In the genomic region with DNA sequence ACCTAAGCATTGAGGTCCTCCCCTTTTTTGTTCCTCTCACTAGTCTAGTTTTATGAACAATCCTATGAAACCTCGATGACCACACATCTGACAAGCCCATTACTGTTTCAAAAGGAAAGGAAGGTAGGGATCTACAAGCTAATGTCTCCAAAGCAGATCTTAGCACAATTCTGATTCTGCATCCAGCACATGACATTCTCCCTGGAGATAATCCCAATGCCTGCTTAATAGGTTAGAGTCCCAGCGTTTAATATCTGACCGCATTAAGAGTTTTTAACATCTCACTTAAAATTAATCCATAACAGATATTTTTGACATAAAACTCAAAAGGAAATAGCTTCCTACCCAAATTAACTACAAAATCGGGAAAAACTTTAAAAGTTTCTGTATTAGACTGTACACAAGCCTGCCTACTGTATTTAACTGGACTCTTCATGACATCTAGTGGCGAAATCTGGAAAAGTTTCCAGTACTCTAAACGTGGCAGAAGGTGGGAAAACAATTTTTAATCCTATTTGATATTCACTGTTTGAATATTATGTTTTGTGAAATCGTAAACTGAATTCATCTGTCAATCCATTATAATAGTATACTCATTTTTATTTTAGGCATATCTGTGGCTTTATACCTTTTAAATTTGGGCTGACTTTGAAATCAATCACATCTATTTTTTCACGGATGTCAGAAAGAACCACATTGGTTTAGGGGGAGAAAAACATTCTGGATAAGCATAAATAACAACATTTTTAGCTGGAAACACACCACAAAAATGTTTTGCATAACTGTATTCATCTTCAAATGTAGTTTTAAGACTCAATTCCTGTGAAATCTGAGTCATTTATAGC, we compare ENCODE assay signal across 8 cellular contexts.
A peak's percentile ranks its signal among the peaks of the same experiment; 100 is the strongest.
DNase-seq lines count a peak whose midpoint lies in the region; ATAC-seq, FAIRE-seq and TF ChIP-seq lines count a peak whose summit lies in the region.

No MANE protein-coding gene starts in this region.

- WGBS in lung, 2 donors, result 35 to 41% methylated on average over 8 of the region's 8 CpGs

- peak; percentile 73 for FAIRE-seq in colon (lab: Jason Lieb, UNC)

- H3K9me3 ChIP-seq in lung (ENCODE audit: control insufficient read depth in 2 of 2, insufficient read depth in 1 of 2, low read length in 1 of 2), result no peaks in the 10 kb centered on the region

- H3K4me3 ChIP-seq in lung, result no peak overlapping the region

- TF ChIP-seq CTCF in lung (IDR thresholded peaks at IDR 0.05; ENCODE audit: control extremely low read depth, extremely low read depth), result peak; percentile 36

- ATAC-seq in HG03159 (IDR thresholded peaks at IDR 0.05; ENCODE audit: unreplicated experiment), result peak; percentile 81
- ATAC-seq in lung (ENCODE audit: insufficient read depth, low FRiP score), result no peak

- peaks cover 4 to 12% of the 10 kb centered on the region in 2 donors for H3K4me1 ChIP-seq in lung (ENCODE audit: control insufficient read depth in 2 of 2, insufficient read depth in 2 of 2, low read length in 2 of 2)

- DNase-seq in NCI-H2029 treated with DMSO at 0.1 percent for 48 hours (lab: John Stamatoyannopoulos, UW), result peak; percentile 19
- DNase-seq in NCI-H2029 (lab: John Stamatoyannopoulos, UW), result no peak
- peak; percentile 79 for DNase-seq in NCI-H82 (lab: John Stamatoyannopoulos, UW)
- DNase-seq in lung (ENCODE audit: low spot score), result no peak
- DNase-seq in activated CD8-positive, alpha-beta memory T cell treated with anti-CD3 and anti-CD28 coated beads for 24 hours, result no peak
- DNase-seq in GDM1 (lab: John Stamatoyannopoulos, UW), result no peak

- H3K27ac ChIP-seq in lung (ENCODE audit: low read depth in 1 of 2, low read length in 1 of 2), result no peak overlapping the region

- H3K27me3 ChIP-seq in lung (ENCODE audit: control insufficient read depth, insufficient read depth), result no peaks in the 10 kb centered on the region

- no peaks in the 10 kb centered on the region for H3K36me3 ChIP-seq in lung (ENCODE audit: control insufficient read depth in 2 of 2, insufficient read depth in 2 of 2, low read length in 2 of 2)

Comparison
In these comparisons a context has a peak if more than half of its experiments do, and no peak if none do; other contexts are left out.
1. DNase-seq: peak in NCI-H2029 treated with DMSO at 0.1 percent for 48 hours (single experiment) and NCI-H82 (single experiment); none in NCI-H2029 (single experiment), lung (single experiment), activated CD8-positive, alpha-beta memory T cell treated with anti-CD3 and anti-CD28 coated beads for 24 hours (single experiment) and GDM1 (single experiment).